Comparison of ENCODE assay signal across 9 cellular contexts in genomic region chr1:1359316-1359667, GRCh38. TPM values are rescaled to one million over a fixed set of nuclear protein-coding genes. Genes with fewer than 3 reads are reported as not detected.
A peak's percentile ranks its signal among the peaks of the same experiment; 100 is the strongest.
DNase-seq lines count a peak whose midpoint lies in the region; ATAC-seq and TF ChIP-seq lines count a peak whose summit lies in the region.
"Had no signal": no experiment of that assay in that cellular context is flagged by ENCODE, and none has a peak within 500 bp of the region (broad histone marks: within the 10 kb centered on the region; RNA-seq: fewer than 3 reads in every experiment).

No MANE protein-coding gene starts in this region.

- no peaks in the 10 kb centered on the region for H3K27me3 ChIP-seq in NT2/D1 (ENCODE audit: insufficient read depth, insufficient read length)
- H3K27me3 ChIP-seq in esophagus (ENCODE audit: control insufficient read depth in 1 of 2, insufficient read depth in 2 of 2, low read length in 2 of 2) = no peaks in the 10 kb centered on the region
- peaks cover 0 to 12% (median 9%) of the 10 kb centered on the region in 3 experiments for H3K27me3 ChIP-seq in neuronal stem cell (ENCODE audit: control insufficient read depth in 3 of 3, insufficient read depth in 3 of 3, low read depth in 1 of 3, low read length in 3 of 3)

- H4K91ac ChIP-seq in neuronal stem cell (ENCODE audit: low read depth, low read length, poor library complexity) = no peak overlapping the region

- H2BK120ac ChIP-seq in neuronal stem cell (ENCODE audit: low read depth, low read length) = peak overlapping the region; percentile 99

- no peak overlapping the region for H3K23ac ChIP-seq in neuronal stem cell (ENCODE audit: low read depth, low read length, poor library complexity)

- DNase-seq in AG09319 (ENCODE audit: extremely low read depth, low read depth) = peak; percentile 74
- DNase-seq in NT2/D1 (ENCODE audit: low read depth, low spot score) = no peak
- no peak for DNase-seq in neuronal stem cell (ENCODE audit: low spot score)
- no peak for DNase-seq in superior temporal gyrus (ENCODE audit: extremely low spot score)
- DNase-seq: effector CD4-positive, alpha-beta T cell had no signal

- H2AK5ac ChIP-seq in neuronal stem cell (ENCODE audit: low read depth, low read length) = peak overlapping the region; percentile 94

- peak overlapping the region; percentile 94 for H3K4ac ChIP-seq in neuronal stem cell (ENCODE audit: low read length)

- H2BK15ac ChIP-seq in neuronal stem cell (ENCODE audit: low read length) = peak overlapping the region; percentile 97

- H2BK12ac ChIP-seq in neuronal stem cell (ENCODE audit: low read length) = peak overlapping the region; percentile 99

- H3K79me1 ChIP-seq in neuronal stem cell (ENCODE audit: low read depth, low read length) = peaks cover 3% of the 10 kb centered on the region

- peak overlapping the region; percentile 14 for H3K14ac ChIP-seq in neuronal stem cell (ENCODE audit: low read length)

- H3K36me3 ChIP-seq in NT2/D1 (ENCODE audit: insufficient read depth, insufficient read length, low read length) (peaks cover 6% of the 10 kb centered on the region), esophagus (ENCODE audit: control insufficient read depth in 2 of 2, insufficient read depth in 2 of 2, low read length in 1 of 2) (no peaks in the 10 kb centered on the region), neuronal stem cell (replicated peaks in 1 of 2; ENCODE audit: control insufficient read depth in 2 of 2, insufficient read depth in 2 of 2, low read length in 2 of 2) (no peaks in the 10 kb centered on the region)

- H3K27ac ChIP-seq in esophagus (ENCODE audit: low read depth in 2 of 2, low read length in 1 of 2) = peak overlapping the region; percentile 74 to 78
- peak overlapping the region; percentile 88 for H3K27ac ChIP-seq in neuronal stem cell (replicated peaks; ENCODE audit: low read length)

- H3K4me1 ChIP-seq in NT2/D1 (ENCODE audit: insufficient read depth, insufficient read length) (peaks cover 27% of the 10 kb centered on the region), esophagus (ENCODE audit: control insufficient read depth in 2 of 2, insufficient read depth in 2 of 2, low read length in 1 of 2) (peaks cover 4 to 14% of the 10 kb centered on the region in 2 donors), neuronal stem cell (ENCODE audit: control insufficient read depth in 2 of 2, insufficient read depth in 1 of 2, low read depth in 1 of 2, low read length in 2 of 2) (peaks cover 48 to 54% of the 10 kb centered on the region in 2 donors)

- no peak overlapping the region for H3K4me2 ChIP-seq in neuronal stem cell (ENCODE audit: insufficient read depth, low read length, poor library complexity, severe bottlenecking)

- H2AFZ ChIP-seq in neuronal stem cell (ENCODE audit: low read length) = peak overlapping the region; percentile 74

- no peak overlapping the region for H4K8ac ChIP-seq in neuronal stem cell (ENCODE audit: low read depth, low read length)

- H2BK5ac ChIP-seq in neuronal stem cell (ENCODE audit: low read length) = peak overlapping the region; percentile 70

- H3K9me3 ChIP-seq in NT2/D1 (ENCODE audit: insufficient read depth, low read length) = no peaks in the 10 kb centered on the region
- no peaks in the 10 kb centered on the region for H3K9me3 ChIP-seq in esophagus (ENCODE audit: control insufficient read depth in 2 of 2, insufficient read depth in 1 of 2, low read depth in 1 of 2, low read length in 1 of 2)
- no peaks in the 10 kb centered on the region for H3K9me3 ChIP-seq in neuronal stem cell (replicated peaks in 1 of 2; ENCODE audit: control insufficient read depth in 2 of 2, insufficient read depth in 1 of 2, low read depth in 1 of 2, low read length in 2 of 2)

- no peak for TF ChIP-seq CTCF in AG09319 (IDR thresholded peaks at IDR 0.05; ENCODE audit: low read depth, low read length)

- ATAC-seq in HG03469 (IDR thresholded peaks at IDR 0.05; ENCODE audit: unreplicated experiment) = no peak
- ATAC-seq in GM18520 (IDR thresholded peaks at IDR 0.05; ENCODE audit: unreplicated experiment) = no peak
- no peak for ATAC-seq in GM19463 (IDR thresholded peaks at IDR 0.05; ENCODE audit: unreplicated experiment)

- H3K9ac ChIP-seq in NT2/D1 (ENCODE audit: insufficient read length, low read depth) (peak overlapping the region; percentile 79), neuronal stem cell (ENCODE audit: low read depth, low read length, poor library complexity) (peak overlapping the region; percentile 50)

- WGBS in esophagus, 2 donors = 61% methylated on average over 6 of the region's 6 CpGs
- no CpG with 5 or more reads among the region's 6 CpGs for WGBS in neuronal stem cell (ENCODE audit: extremely low coverage in 2 of 2, insufficient read length in 2 of 2, insufficient replicate concordance in 1 of 2), 2 donors

- H3K4me3 ChIP-seq in NT2/D1 (ENCODE audit: insufficient read length, low read depth) = peak overlapping the region; percentile 1
- H3K4me3 ChIP-seq in esophagus (ENCODE audit: low read depth in 1 of 2, low read length in 2 of 2) = no peak overlapping the region
- no peak overlapping the region for H3K4me3 ChIP-seq in neuronal stem cell (ENCODE audit: low read length in 2 of 2)

- peak overlapping the region; percentile 97 for H3K18ac ChIP-seq in neuronal stem cell (ENCODE audit: low read length)

RNA-seq across cellular contexts. Expression of gene MXRA8, which starts 0.9 kb away (rescaled TPM):
- polyA plus RNA-seq in esophagus = 10 to 100 TPM in 1 of 2 donors, 1 to 10 TPM in 1; 7.5 to 14.7 TPM
- 14.0 TPM for polyA plus RNA-seq in neuronal stem cell (2013, experiment 1 of 2)
- polyA plus RNA-seq in neuronal stem cell (2013, experiment 2 of 2) = 13.2 TPM

RNA-seq across cellular contexts. Expression of gene DVL1, which starts 10.1 kb away (rescaled TPM):
- 100 to 1,000 TPM in 1 of 2 donors, 10 to 100 TPM in 1; 57.5 to 107 TPM for polyA plus RNA-seq in esophagus
- 31.8 TPM for polyA plus RNA-seq in neuronal stem cell (2013, experiment 1 of 2)
- 31.9 TPM for polyA plus RNA-seq in neuronal stem cell (2013, experiment 2 of 2)

RNA-seq across cellular contexts. Expression of gene AURKAIP1, which starts 15.7 kb away (rescaled TPM):
- 100 to 1,000 TPM; 155 to 158 TPM for polyA plus RNA-seq in esophagus
- 61.8 TPM for polyA plus RNA-seq in neuronal stem cell (2013, experiment 1 of 2)
- polyA plus RNA-seq in neuronal stem cell (2013, experiment 2 of 2) = 60.5 TPM

RNA-seq across cellular contexts. Expression of gene TAS1R3, which starts 28.2 kb away (rescaled TPM):
- polyA plus RNA-seq in esophagus = 1 to 10 TPM in 1 of 2 donors, under 1 TPM in 1; 0.28 to 1.9 TPM
- polyA plus RNA-seq in neuronal stem cell (2013, experiment 1 of 2) = 0.14 TPM
- 0.12 TPM for polyA plus RNA-seq in neuronal stem cell (2013, experiment 2 of 2)

RNA-seq across cellular contexts. Expression of gene CPTP, which starts 34.7 kb away (rescaled TPM):
- 10 to 100 TPM; 38.3 to 73.1 TPM for polyA plus RNA-seq in esophagus
- 9.4 TPM for polyA plus RNA-seq in neuronal stem cell (2013, experiment 1 of 2)
- 9.2 TPM for polyA plus RNA-seq in neuronal stem cell (2013, experiment 2 of 2)
